In genomic region chrX:20529711-20530110, GRCh38 we compare ENCODE assay signal across 16 cellular contexts.
DNase-seq lines count a peak whose midpoint lies in the region; ATAC-seq and TF ChIP-seq lines count a peak whose summit lies in the region.
"Had no signal": no experiment of that assay in that cellular context is flagged by ENCODE, and none has a peak within 500 bp of the region (broad histone marks: within the 10 kb centered on the region; RNA-seq: fewer than 3 reads in every experiment).

No MANE protein-coding gene starts in this region.

- no peaks in the 10 kb centered on the region for H3F3A ChIP-seq in GM23338 (replicated peaks; ENCODE audit: low read depth)

- no peaks in the 10 kb centered on the region for H3K79me1 ChIP-seq in trophoblast cell (ENCODE audit: low read length)

- no peak overlapping the region for H3K9ac ChIP-seq in BLaER1
- H3K9ac ChIP-seq in trophoblast cell (ENCODE audit: low read length): no peak overlapping the region

- H3K27ac ChIP-seq in BLaER1 (no peak overlapping the region), GM23338 (ENCODE audit: low read depth) (no peak overlapping the region), trophoblast cell (ENCODE audit: low read depth, low read length) (peak overlapping the region; percentile 62)
- H3K27ac ChIP-seq: neutrophil, psoas muscle, SJSA1, skin epidermis had no signal

- H2BK120ac ChIP-seq in trophoblast cell (ENCODE audit: insufficient read depth, low read length, poor library complexity): no peak overlapping the region

- H3K4me3 ChIP-seq in BLaER1 (no peak overlapping the region), GM23338 (no peak overlapping the region), trophoblast cell (ENCODE audit: low read depth, low read length) (no peak overlapping the region)
- H3K4me3 ChIP-seq: lung, SJSA1, skin epidermis had no signal

- H3K27me3 ChIP-seq in BLaER1: no peaks in the 10 kb centered on the region
- no peaks in the 10 kb centered on the region for H3K27me3 ChIP-seq in GM23338 (ENCODE audit: insufficient read depth)
- H3K27me3 ChIP-seq in trophoblast cell (ENCODE audit: insufficient read depth, low read length): no peaks in the 10 kb centered on the region
- H3K27me3 ChIP-seq: SJSA1 had no signal

- no peak overlapping the region for H2AFZ ChIP-seq in GM23338
- no peak overlapping the region for H2AFZ ChIP-seq in trophoblast cell (ENCODE audit: insufficient read depth, low read length, poor library complexity)

- no peak for ATAC-seq in GM23338
- no peak for ATAC-seq in GM19328 (IDR thresholded peaks at IDR 0.05; ENCODE audit: unreplicated experiment)
- ATAC-seq: activated naive CD8-positive, alpha-beta T cell treated with anti-CD3 and anti-CD28 coated beads, Interleukin-2, amount 50 U/mL, for 24 hours had no signal

- H3K9me2 ChIP-seq in GM23338 (ENCODE audit: insufficient read depth): no peaks in the 10 kb centered on the region

- no peaks in the 10 kb centered on the region for H3K79me2 ChIP-seq in GM23338 (replicated peaks; ENCODE audit: insufficient read depth)
- no peaks in the 10 kb centered on the region for H3K79me2 ChIP-seq in trophoblast cell (ENCODE audit: control insufficient read depth, insufficient read depth, low read length, poor library complexity)

- H3K4me1 ChIP-seq in BLaER1: peaks cover 17% of the 10 kb centered on the region
- peaks cover 3% of the 10 kb centered on the region; the same call in 1 of the 2 replicates for H3K4me1 ChIP-seq in GM23338 (ENCODE audit: insufficient read depth)
- peaks cover 4 to 6% of the 10 kb centered on the region in 2 experiments for H3K4me1 ChIP-seq in trophoblast cell (ENCODE audit: control insufficient read depth in 1 of 2, insufficient read depth in 2 of 2, low read length in 2 of 2)
- H3K4me1 ChIP-seq: psoas muscle had no signal

- H3K9me3 ChIP-seq in BLaER1 (no peaks in the 10 kb centered on the region), trophoblast cell (ENCODE audit: insufficient read depth, low read depth, low read length) (no peaks in the 10 kb centered on the region)
- H3K9me3 ChIP-seq: neutrophil, psoas muscle, SJSA1 had no signal

- H3K4ac ChIP-seq in trophoblast cell (ENCODE audit: low read depth, low read length): no peak overlapping the region

- H3K14ac ChIP-seq in trophoblast cell (ENCODE audit: low read length): no peak overlapping the region

- H3K36me3 ChIP-seq in BLaER1 (no peaks in the 10 kb centered on the region), GM23338 (ENCODE audit: insufficient read depth) (no peaks in the 10 kb centered on the region), trophoblast cell (ENCODE audit: control insufficient read depth in 1 of 2, insufficient read depth in 2 of 2, low read length in 2 of 2) (no peaks in the 10 kb centered on the region)
- H3K36me3 ChIP-seq: neutrophil, SJSA1 had no signal

- H3K23ac ChIP-seq in trophoblast cell (ENCODE audit: low read length): no peak overlapping the region

- no peak overlapping the region for H2BK5ac ChIP-seq in trophoblast cell (ENCODE audit: low read depth, low read length, poor library complexity)

- H3K9me3 Mint-ChIP-seq in GM23338: no peaks in the 10 kb centered on the region
- H3K9me3 Mint-ChIP-seq: activated naive CD8-positive, alpha-beta T cell treated with anti-CD3 and anti-CD28 coated beads, Interleukin-2, amount 50 U/mL, for 24 hours; activated T-cell treated with anti-CD3 and anti-CD28 coated beads, Interleukin-2, amount 50 U/mL, for 24 hours; dendritic cell treated with granulocyte-macrophage colony-stimulating factor and Interleukin-4, amounts not matched to agents 40 ng/mL and 50 ng/mL, for 4 days had no signal

- no peak overlapping the region for H2AK5ac ChIP-seq in trophoblast cell (ENCODE audit: low read length)

- no peak overlapping the region for H3K27ac Mint-ChIP-seq in GM23338
- H3K27ac Mint-ChIP-seq: activated naive CD8-positive, alpha-beta T cell treated with anti-CD3 and anti-CD28 coated beads, Interleukin-2, amount 50 U/mL, for 24 hours; activated T-cell treated with anti-CD3 and anti-CD28 coated beads, Interleukin-2, amount 50 U/mL, for 24 hours; dendritic cell treated with granulocyte-macrophage colony-stimulating factor and Interleukin-4, amounts not matched to agents 40 ng/mL and 50 ng/mL, for 4 days had no signal

- H3K4me2 ChIP-seq in BLaER1: peak overlapping the region; percentile 33
- peak overlapping the region; percentile 19; the same call in 1 of the 2 replicates for H3K4me2 ChIP-seq in GM23338
- H3K4me2 ChIP-seq in trophoblast cell (ENCODE audit: low read length): no peak overlapping the region

- H4K12ac ChIP-seq in trophoblast cell (ENCODE audit: low read depth, low read length): no peak overlapping the region

- no peak overlapping the region for H3K4me3 Mint-ChIP-seq in GM23338
- H3K4me3 Mint-ChIP-seq: activated naive CD8-positive, alpha-beta T cell treated with anti-CD3 and anti-CD28 coated beads, Interleukin-2, amount 50 U/mL, for 24 hours; activated T-cell treated with anti-CD3 and anti-CD28 coated beads, Interleukin-2, amount 50 U/mL, for 24 hours; dendritic cell treated with granulocyte-macrophage colony-stimulating factor and Interleukin-4, amounts not matched to agents 40 ng/mL and 50 ng/mL, for 4 days had no signal

- TF ChIP-seq CTCF in GM23338 (conservative IDR thresholded peaks at IDR 0.05; ENCODE audit: low read depth in 2 of 2): no peak

- no peaks in the 10 kb centered on the region for H3K27me3 Mint-ChIP-seq in GM23338 (ENCODE audit: insufficient read depth, low read depth, poor library complexity)

- H3K4me1 Mint-ChIP-seq in GM23338: peaks cover 16% of the 10 kb centered on the region; the same call in 2 of the 3 replicates

- no CpG with 5 or more reads among the region's 1 CpG for WGBS in trophoblast cell (ENCODE audit: extremely low coverage, insufficient coverage, insufficient read length)

- no peaks in the 10 kb centered on the region for H3K36me3 Mint-ChIP-seq in GM23338 (ENCODE audit: low read depth)
- H3K36me3 Mint-ChIP-seq: CD4-positive, CD25-positive, alpha-beta regulatory T cell had no signal

- no peak overlapping the region for H3K18ac ChIP-seq in trophoblast cell (ENCODE audit: low read length)

- no peaks in the 10 kb centered on the region for H4K20me1 ChIP-seq in BLaER1
- H4K20me1 ChIP-seq in GM23338 (replicated peaks; ENCODE audit: insufficient read depth): no peaks in the 10 kb centered on the region

- H4K91ac ChIP-seq in trophoblast cell (ENCODE audit: low read depth, low read length): no peak overlapping the region

- H4K8ac ChIP-seq in trophoblast cell (ENCODE audit: low read depth, low read length): no peak overlapping the region

- no peak overlapping the region for H2BK12ac ChIP-seq in trophoblast cell (ENCODE audit: low read length)

- DNase-seq in GM23338 (ENCODE audit: low spot score) (no peak), cerebellum (ENCODE audit: low spot score) (peak; percentile 5), trophoblast cell (no peak), T-helper 9 cell (no peak)
- DNase-seq in activated CD8-positive, alpha-beta memory T cell treated with anti-CD3 and anti-CD28 coated beads for 24 hours: no peak
- DNase-seq: psoas muscle had no signal

TF ChIP-seq in GM23338, 12 proteins besides CTCF, POLR2A, EP300 and RAD21:
- no peak for TF ChIP-seq ETS1 (IDR thresholded peaks at IDR 0.05)
- TF ChIP-seq CREB1 (CRISPR knock-in tag; IDR thresholded peaks at IDR 0.05; ENCODE audit: low read depth): no peak
- TF ChIP-seq EZH2phosphoT487 (IDR thresholded peaks at IDR 0.05; ENCODE audit: unreplicated experiment): no peak
